Comparison of ENCODE assay signal across 25 cellular contexts in genomic region chr20:46545827-46546138, GRCh38. TPM values are rescaled to one million over a fixed set of nuclear protein-coding genes. Genes with fewer than 3 reads are reported as not detected.
"Had no signal": no experiment of that assay in that cellular context is flagged by ENCODE, and none has a peak within 500 bp of the region (broad histone marks: within the 10 kb centered on the region; RNA-seq: fewer than 3 reads in every experiment).

No MANE protein-coding gene starts in this region.

- H3K4me2 ChIP-seq: smooth muscle cell had no signal

- H3K4me3 Mint-ChIP-seq: central memory CD8-positive, alpha-beta T cell; stimulated activated memory B cell treated with anti-CD40 and anti-IgM and Interleukin-4, amounts not matched to agents 10 μg/mL and 1 μg/mL and 100 μg/mL, for 72 hours had no signal

- ATAC-seq: esophagus mucosa, left lung had no signal

- H3K27me3 Mint-ChIP-seq: central memory CD8-positive, alpha-beta T cell had no signal

- H3K9me3 ChIP-seq: ascending aorta, left lung, sigmoid colon, upper lobe of right lung had no signal

- H3K9me3 Mint-ChIP-seq: activated T-cell treated with anti-CD3 and anti-CD28 coated beads, Interleukin-2, amount 50 U/mL, for 4 hours; central memory CD8-positive, alpha-beta T cell; stimulated activated memory B cell treated with anti-CD40 and anti-IgM and Interleukin-4, amounts not matched to agents 10 μg/mL and 1 μg/mL and 100 μg/mL, for 72 hours had no signal

- H3K27ac ChIP-seq: ascending aorta, sigmoid colon, upper lobe of right lung had no signal

- H3K27ac Mint-ChIP-seq: stimulated activated memory B cell treated with anti-CD40 and anti-IgM and Interleukin-4, amounts not matched to agents 10 μg/mL and 1 μg/mL and 100 μg/mL, for 72 hours had no signal

- H3K4me1 ChIP-seq: ascending aorta, sigmoid colon, upper lobe of right lung had no signal

- H3K27me3 ChIP-seq: ascending aorta had no signal

- FAIRE-seq: colon had no signal

- H3K36me3 Mint-ChIP-seq: naive thymus-derived CD4-positive, alpha-beta T cell; stimulated activated memory B cell treated with anti-CD40 and anti-IgM and Interleukin-4, amounts not matched to agents 10 μg/mL and 1 μg/mL and 100 μg/mL, for 72 hours had no signal

- H3K4me3 ChIP-seq: ascending aorta, left lung, lung, sigmoid colon, smooth muscle cell, upper lobe of right lung had no signal

- H3K36me3 ChIP-seq: ascending aorta, left lung, sigmoid colon, upper lobe of right lung had no signal

- DNase-seq: activated CD4-positive, alpha-beta T cell treated with anti-CD3 and anti-CD28 coated beads, Interleukin-2, amount 50 U/mL, for 1 hour; activated naive CD4-positive, alpha-beta T cell treated with Interleukin-2 at 50 U/mL for 16 hours; activated T-cell treated with anti-CD3 and anti-CD28 coated beads, Interleukin-2, amount 50 U/mL, for 4 hours; effector memory CD4-positive, alpha-beta T cell; foreskin melanocyte; glutamatergic neuron; hippocampal formation; kidney glomerular epithelial cell; left lung; sigmoid colon; upper lobe of right lung had no signal

RNA-seq across cellular contexts. Expression of gene OCSTAMP, which starts 4.7 kb away (rescaled TPM):
- total RNA-seq: ascending aorta; dermis microvascular lymphatic vessel endothelial cell; esophagus mucosa; left lung; naive thymus-derived CD4-positive, alpha-beta T cell; osteoblast; posterior vena cava; renal cortical epithelial cell; sigmoid colon; smooth muscle cell; subcutaneous adipose tissue had no signal
- polyA plus RNA-seq: adipose tissue; lung; naive thymus-derived CD4-positive, alpha-beta T cell; sigmoid colon; smooth muscle cell had no signal

RNA-seq across cellular contexts. Expression of gene ZNF334, which starts 32.4 kb away (rescaled TPM):
- total RNA-seq: ascending aorta had no signal
- polyA plus RNA-seq: naive thymus-derived CD4-positive, alpha-beta T cell had no signal
